1 cellular context compared by ENCODE assay signal in the genomic region with DNA sequence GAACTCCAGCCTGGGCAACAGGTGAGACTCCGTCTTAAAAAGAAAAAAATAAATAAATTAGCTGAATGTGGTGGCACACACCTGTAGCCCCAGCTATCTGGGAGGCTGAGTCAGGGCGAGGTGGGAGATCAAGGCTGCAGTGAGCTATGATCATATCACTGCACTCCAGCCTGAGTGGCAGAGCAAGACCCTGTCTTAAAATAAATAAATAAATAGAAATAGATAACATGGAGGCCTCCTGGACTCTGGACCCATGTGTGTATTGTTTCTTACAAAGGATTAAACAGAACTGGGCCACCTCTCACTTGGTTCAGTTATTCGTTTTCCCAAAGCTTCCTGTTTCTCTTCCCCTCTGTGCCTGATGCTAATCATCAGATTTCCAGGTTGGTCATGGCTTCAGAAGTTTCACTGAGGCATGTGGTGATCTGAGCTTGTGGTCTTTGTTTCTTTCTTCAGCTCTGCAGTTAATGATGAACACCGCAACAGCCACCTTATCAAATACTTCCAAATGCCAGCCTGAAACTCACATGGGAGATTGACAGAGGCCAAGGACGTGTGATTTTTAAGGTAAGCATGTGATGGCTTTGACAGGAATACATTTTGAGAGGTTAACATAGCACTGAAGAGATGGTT.
TF ChIP-seq lines count a peak whose summit lies in the region.

No MANE protein-coding gene starts in this region.

TF ChIP-seq in HepG2, 621 proteins besides CTCF, POLR2A, EP300 and RAD21 (continued from another document and continues in another):
- TF ChIP-seq ZNF646 (CRISPR knock-in tag; IDR thresholded peaks at IDR 0.05) (no peak), CEBPG (CRISPR knock-in tag; IDR thresholded peaks at IDR 0.05) (0 out of 2 replicates have a peak, but pooled peaks have one; percentile 2), CHD4 (IDR thresholded peaks at IDR 0.05; ENCODE audit: borderline replicate concordance, low read length) (peak; percentile 96), TRAFD1 (CRISPR knock-in tag; IDR thresholded peaks at IDR 0.05; ENCODE audit: borderline replicate concordance) (no peak), CREB1 (IDR thresholded peaks at IDR 0.05) (no peak), CREB1 (CRISPR knock-in tag; IDR thresholded peaks at IDR 0.05) (peak; percentile 49; the same call in 1 of the 2 replicates), CHCHD3 (CRISPR knock-in tag; IDR thresholded peaks at IDR 0.05) (no peak), ZNF264 (CRISPR knock-in tag; IDR thresholded peaks at IDR 0.05) (peak; percentile 56; the same call in 1 of the 2 replicates), ZMYM3 (CRISPR knock-in tag; IDR thresholded peaks at IDR 0.05) (peak; percentile 98), ZNF337 (CRISPR knock-in tag; IDR thresholded peaks at IDR 0.05; ENCODE audit: borderline replicate concordance, low read depth) (peak; percentile 85; the same call in 1 of the 2 replicates), ZNF430 (CRISPR knock-in tag; IDR thresholded peaks at IDR 0.05) (peak; percentile 66; the same call in 1 of the 2 replicates), ZNF121 (CRISPR knock-in tag; IDR thresholded peaks at IDR 0.05) (peak; percentile 7; the same call in 1 of the 2 replicates), STAG1 (CRISPR knock-in tag; IDR thresholded peaks at IDR 0.05) (peak; percentile 23; the same call in 1 of the 2 replicates), MXD3 (CRISPR knock-in tag; IDR thresholded peaks at IDR 0.05) (no peak), SOX5 (CRISPR knock-in tag; IDR thresholded peaks at IDR 0.05; ENCODE audit: borderline replicate concordance) (peak; percentile 88; the same call in 1 of the 2 replicates), MAX (IDR thresholded peaks at IDR 0.05) (peak; percentile 50; the same call in 1 of the 2 replicates), SCMH1 (CRISPR knock-in tag; IDR thresholded peaks at IDR 0.05; ENCODE audit: borderline replicate concordance) (no peak), PHF21A (CRISPR knock-in tag; IDR thresholded peaks at IDR 0.05) (no peak; the same call in 1 of the 2 replicates), ZNF619 (CRISPR knock-in tag; IDR thresholded peaks at IDR 0.05) (no peak), NR2F6 (IDR thresholded peaks at IDR 0.05) (peak; percentile 43; the same call in 1 of the 2 replicates), NR2F6 (CRISPR knock-in tag; IDR thresholded peaks at IDR 0.05) (no peak), MED13 (CRISPR knock-in tag; IDR thresholded peaks at IDR 0.05) (no peak), MEIS1 (CRISPR knock-in tag; IDR thresholded peaks at IDR 0.05; ENCODE audit: borderline replicate concordance) (0 out of 2 replicates have a peak, but pooled peaks have one; percentile 62), HMG20A (CRISPR knock-in tag; IDR thresholded peaks at IDR 0.05; ENCODE audit: borderline replicate concordance) (peak; percentile 75; the same call in 1 of the 2 replicates), FOXK2 (IDR thresholded peaks at IDR 0.05) (peak; percentile 32; the same call in 1 of the 2 replicates), ZBTB1 (CRISPR knock-in tag; IDR thresholded peaks at IDR 0.05; ENCODE audit: borderline replicate concordance) (no peak), CHD2 (IDR thresholded peaks at IDR 0.05; ENCODE audit: low read depth, low read length) (no peak), ZNF260 (CRISPR knock-in tag; IDR thresholded peaks at IDR 0.05; ENCODE audit: borderline replicate concordance, low read depth) (no peak), UBTF (CRISPR knock-in tag; IDR thresholded peaks at IDR 0.05) (no peak), MXI1 (IDR thresholded peaks at IDR 0.05; ENCODE audit: borderline replicate concordance, low read depth, low read length) (no peak; the same call in 2 of the 3 replicates), ZNF354B (CRISPR knock-in tag; IDR thresholded peaks at IDR 0.05) (no peak), EHMT2 (IDR thresholded peaks at IDR 0.05; ENCODE audit: borderline replicate concordance, low read depth, low read length) (peak; percentile 57; the same call in 1 of the 2 replicates), FOXA3 (CRISPR knock-in tag; IDR thresholded peaks at IDR 0.05) (peak; percentile 30; the same call in 1 of the 2 replicates), HDAC6 (IDR thresholded peaks at IDR 0.05; ENCODE audit: low read depth, low read length) (no peak), KDM6A (CRISPR knock-in tag; IDR thresholded peaks at IDR 0.05; ENCODE audit: low read depth) (peak; percentile 29; the same call in 1 of the 2 replicates), ISL2 (CRISPR knock-in tag; IDR thresholded peaks at IDR 0.05) (peak; percentile 65), TOE1 (CRISPR knock-in tag; IDR thresholded peaks at IDR 0.05) (0 out of 2 replicates have a peak, but pooled peaks have one; percentile 26), ZNF883 (CRISPR knock-in tag; IDR thresholded peaks at IDR 0.05; ENCODE audit: not compliant biosample characterization) (no peak), NR2C2 (CRISPR knock-in tag; IDR thresholded peaks at IDR 0.05; ENCODE audit: borderline replicate concordance) (peak; percentile 20; the same call in 1 of the 2 replicates), SOX6 (IDR thresholded peaks at IDR 0.05) (no peak), SOX6 (CRISPR knock-in tag; IDR thresholded peaks at IDR 0.05) (peak; percentile 92), MED1 (CRISPR knock-in tag; IDR thresholded peaks at IDR 0.05) (peak; percentile 74), ZNF34 (CRISPR knock-in tag; IDR thresholded peaks at IDR 0.05; ENCODE audit: borderline replicate concordance) (no peak), TFE3 (CRISPR knock-in tag; IDR thresholded peaks at IDR 0.05) (peak; percentile 57; the same call in 1 of the 2 replicates), ZMYM4 (CRISPR knock-in tag; IDR thresholded peaks at IDR 0.05) (peak; percentile 65), PPARG (CRISPR knock-in tag; conservative IDR thresholded peaks at IDR 0.05) (peak; percentile 60; the same call in 1 of the 2 replicates), ZBTB7B (CRISPR knock-in tag; IDR thresholded peaks at IDR 0.05) (peak; percentile 43; the same call in 1 of the 2 replicates), TARDBP (CRISPR knock-in tag; IDR thresholded peaks at IDR 0.05) (no peak), ZNF460 (CRISPR knock-in tag; IDR thresholded peaks at IDR 0.05; ENCODE audit: borderline replicate concordance) (peak; percentile 99)
- TF ChIP-seq, protein P1, sequence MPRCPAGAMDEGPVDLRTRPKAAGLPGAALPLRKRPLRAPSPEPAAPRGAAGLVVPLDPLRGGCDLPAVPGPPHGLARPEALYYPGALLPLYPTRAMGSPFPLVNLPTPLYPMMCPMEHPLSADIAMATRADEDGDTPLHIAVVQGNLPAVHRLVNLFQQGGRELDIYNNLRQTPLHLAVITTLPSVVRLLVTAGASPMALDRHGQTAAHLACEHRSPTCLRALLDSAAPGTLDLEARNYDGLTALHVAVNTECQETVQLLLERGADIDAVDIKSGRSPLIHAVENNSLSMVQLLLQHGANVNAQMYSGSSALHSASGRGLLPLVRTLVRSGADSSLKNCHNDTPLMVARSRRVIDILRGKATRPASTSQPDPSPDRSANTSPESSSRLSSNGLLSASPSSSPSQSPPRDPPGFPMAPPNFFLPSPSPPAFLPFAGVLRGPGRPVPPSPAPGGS (CRISPR knock-in tag; IDR thresholded peaks at IDR 0.05), result no peak
- TF ChIP-seq, protein P2, sequence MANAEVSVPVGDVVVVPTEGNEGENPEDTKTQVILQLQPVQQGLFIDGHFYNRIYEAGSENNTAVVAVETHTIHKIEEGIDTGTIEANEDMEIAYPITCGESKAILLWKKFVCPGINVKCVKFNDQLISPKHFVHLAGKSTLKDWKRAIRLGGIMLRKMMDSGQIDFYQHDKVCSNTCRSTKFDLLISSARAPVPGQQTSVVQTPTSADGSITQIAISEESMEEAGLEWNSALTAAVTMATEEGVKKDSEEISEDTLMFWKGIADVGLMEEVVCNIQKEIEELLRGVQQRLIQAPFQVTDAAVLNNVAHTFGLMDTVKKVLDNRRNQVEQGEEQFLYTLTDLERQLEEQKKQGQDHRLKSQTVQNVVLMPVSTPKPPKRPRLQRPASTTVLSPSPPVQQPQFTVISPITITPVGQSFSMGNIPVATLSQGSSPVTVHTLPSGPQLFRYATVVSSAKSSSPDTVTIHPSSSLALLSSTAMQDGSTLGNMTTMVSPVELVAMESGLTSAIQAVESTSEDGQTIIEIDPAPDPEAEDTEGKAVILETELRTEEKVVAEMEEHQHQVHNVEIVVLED (CRISPR knock-in tag; IDR thresholded peaks at IDR 0.05; ENCODE audit: borderline replicate concordance), result 0 out of 2 replicates have a peak, but pooled peaks have one; percentile 13
